Comparison of ENCODE assay signal across 21 cellular contexts in genomic region chr20:9949563-9949962, GRCh38.
A peak's percentile ranks its signal among the peaks of the same experiment; 100 is the strongest.
DNase-seq lines count a peak whose midpoint lies in the region; TF ChIP-seq lines count a peak whose summit lies in the region.
"Had no signal": no experiment of that assay in that cellular context is flagged by ENCODE, and none has a peak within 500 bp of the region (broad histone marks: within the 10 kb centered on the region; RNA-seq: fewer than 3 reads in every experiment).

No MANE protein-coding gene starts in this region.

- intact Hi-C loops in testis (cut with DNase I; ENCODE audit: low total_unique reads), result no loop called here

- TF ChIP-seq CTCF in VCaP (conservative IDR thresholded peaks at IDR 0.05) (no peak), fibroblast of pulmonary artery (IDR thresholded peaks at IDR 0.05; ENCODE audit: low read length, missing control alignments) (no peak), retinal pigment epithelial cell (conservative IDR thresholded peaks at IDR 0.05; ENCODE audit: low read depth, low read length) (no peak), testis (IDR thresholded peaks at IDR 0.05) (no peak)

- TF ChIP-seq POLR2A in testis (IDR thresholded peaks at IDR 0.05), result no peak

- no peak overlapping the region for H3K4me3 ChIP-seq in fibroblast of pulmonary artery (replicated peaks; ENCODE audit: low read depth, low read length)
- H3K4me3 ChIP-seq in retinal pigment epithelial cell (ENCODE audit: low read length), result no peak overlapping the region
- no peak overlapping the region for H3K4me3 ChIP-seq in testis
- H3K4me3 ChIP-seq: GM12878, SJCRH30 had no signal

- DNase-seq in NCI-H1105 treated with DMSO at 0.1 percent for 48 hours (lab: John Stamatoyannopoulos, UW), result peak; percentile 7
- no peak for DNase-seq in NCI-H1105 (lab: John Stamatoyannopoulos, UW)
- DNase-seq in fibroblast of pulmonary artery (ENCODE audit: low read depth), result peak; percentile 7
- peak; percentile 67 for DNase-seq in retinal pigment epithelial cell (ENCODE audit: low read depth)
- no peak for DNase-seq in SW480 (ENCODE audit: low spot score)
- DNase-seq in stimulated activated naive CD4-positive, alpha-beta T cell treated with Interleukin-2 at 50 U/mL for 16 hours (lab: John Stamatoyannopoulos, UW), result no peak
- no peak for DNase-seq in testis
- DNase-seq: 8988T; BE2C; Caco-2; CD4-positive, CD25-positive, alpha-beta regulatory T cell; HCEC 1CT; Kasumi-1; NCI-H1092 treated with DMSO at 0.1 percent for 48 hours; NCI-H1694; NCI-H2081 treated with DMSO at 0.1 percent for 48 hours; NCI-H510A; NCI-H774; SJCRH30 had no signal

- H3K9me3 ChIP-seq in testis, result no peaks in the 10 kb centered on the region
- H3K9me3 ChIP-seq: BE2C, Caco-2, SJCRH30 had no signal

- no peaks in the 10 kb centered on the region for H3K4me1 ChIP-seq in testis
- H3K4me1 ChIP-seq: BE2C, Caco-2, SJCRH30 had no signal

- H3K27me3 ChIP-seq in testis, result no peaks in the 10 kb centered on the region
- H3K27me3 ChIP-seq: SJCRH30 had no signal

- H3K27ac ChIP-seq in VCaP (peak overlapping the region; percentile 4; the same call in 1 of the 2 replicates), testis (no peak overlapping the region)
- H3K27ac ChIP-seq: SJCRH30 had no signal

- WGBS in testis, 2 donors, result 12 to 24% methylated on average over 1 of the region's 1 CpG

- no peaks in the 10 kb centered on the region for H3K36me3 ChIP-seq in testis (ENCODE audit: low read depth, missing control alignments)
- H3K36me3 ChIP-seq: BE2C, SJCRH30 had no signal

Comparison
In these comparisons a context has a peak if more than half of its experiments do, and no peak if none do; other contexts are left out.
1. DNase-seq: peak in NCI-H1105 treated with DMSO at 0.1 percent for 48 hours (single experiment), fibroblast of pulmonary artery (single experiment) and retinal pigment epithelial cell (single experiment); none in NCI-H1105 (single experiment), SW480 (single experiment), stimulated activated naive CD4-positive, alpha-beta T cell treated with Interleukin-2 at 50 U/mL for 16 hours (single experiment) and testis (single experiment).